In genomic region chr20:13492001-13492480, GRCh38 we compare ENCODE assay signal across 11 cellular contexts.
A peak's percentile ranks its signal among the peaks of the same experiment; 100 is the strongest.
DNase-seq lines count a peak whose midpoint lies in the region; ATAC-seq, FAIRE-seq and TF ChIP-seq lines count a peak whose summit lies in the region.
"Had no signal": no experiment of that assay in that cellular context is flagged by ENCODE, and none has a peak within 500 bp of the region (broad histone marks: within the 10 kb centered on the region; RNA-seq: fewer than 3 reads in every experiment).

No MANE protein-coding gene starts in this region.

- ATAC-seq in HepG2 = no peak
- no peak for ATAC-seq in GM19395 (IDR thresholded peaks at IDR 0.05; ENCODE audit: unreplicated experiment)

- no peak overlapping the region for H3K27ac Mint-ChIP-seq in activated CD4-positive, alpha-beta memory T cell treated with anti-CD3 and anti-CD28 coated beads for 36 hours
- H3K27ac Mint-ChIP-seq: activated T-helper 1 cell treated with anti-CD3 and anti-CD28 coated beads, Interleukin-12 subunit alpha, Interleukin-12 subunit beta, Interleukin-2, Interleukin-4 antibody, amounts not matched to agents 30 ng/mL and 10 ng/mL and 1 ng/mL, durations not matched to agents 14 hours and 24 hours and 36 hours had no signal

- no peak overlapping the region for H3K9ac ChIP-seq in liver (ENCODE audit: low read depth in 1 of 2, low read length in 2 of 2)
- H3K9ac ChIP-seq in HepG2 (ENCODE audit: insufficient read depth, low read depth, low read length) = no peak overlapping the region

- H3K4me3 ChIP-seq in liver (ENCODE audit: low read depth in 1 of 3, low read length in 3 of 3) (no peak overlapping the region), HepG2 (replicated peaks in 1 of 3; ENCODE audit: insufficient read depth in 1 of 3, low read depth in 2 of 3, low read length in 3 of 3) (no peak overlapping the region), mesodermal cell (ENCODE audit: extremely low read depth, insufficient read depth, low read length, poor library complexity, severe bottlenecking) (no peak overlapping the region)

- H3K4me2 ChIP-seq in HepG2 (ENCODE audit: low read depth, low read length) = no peak overlapping the region

- no peaks in the 10 kb centered on the region for H3K9me3 Mint-ChIP-seq in activated CD4-positive, alpha-beta memory T cell treated with anti-CD3 and anti-CD28 coated beads for 36 hours

- H3K27ac ChIP-seq in liver (ENCODE audit: low read depth in 1 of 2, low read length in 2 of 2) (no peak overlapping the region), HepG2 (ENCODE audit: extremely low read length, insufficient read depth, low read length) (no peak overlapping the region), epithelial cell of prostate (peak overlapping the region; percentile 64), mesodermal cell (ENCODE audit: low read depth, low read length, severe bottlenecking) (peak overlapping the region; percentile 60)
- H3K27ac ChIP-seq: C4-2B had no signal

- H3K36me3 Mint-ChIP-seq in activated CD4-positive, alpha-beta memory T cell treated with anti-CD3 and anti-CD28 coated beads for 36 hours = peaks cover 5% of the 10 kb centered on the region

- no peaks in the 10 kb centered on the region for H3K27me3 ChIP-seq in liver (ENCODE audit: control insufficient read depth in 4 of 4, insufficient read depth in 4 of 4, low read length in 3 of 4)
- no peaks in the 10 kb centered on the region for H3K27me3 ChIP-seq in HepG2 (ENCODE audit: control insufficient read depth in 1 of 2, insufficient read depth in 2 of 2, low read length in 2 of 2)

- no peak for TF ChIP-seq EP300 in HepG2 (IDR thresholded peaks at IDR 0.05; ENCODE audit: low read depth in 2 of 2, low read length in 2 of 2)
- no peak for TF ChIP-seq EP300 in HepG2 (CRISPR knock-in tag; IDR thresholded peaks at IDR 0.05; ENCODE audit: borderline replicate concordance)

- H2AFZ ChIP-seq in HepG2 (ENCODE audit: low read length) = no peak overlapping the region

- no peaks in the 10 kb centered on the region for H3K79me2 ChIP-seq in HepG2 (ENCODE audit: insufficient read depth, low read length)

- POLR2A ChIA-PET in HepG2 (lab: Yijun Ruan, JAX) = no interaction called here
- POLR2A ChIA-PET in activated CD4-positive, alpha-beta memory T cell treated with anti-CD3 and anti-CD28 coated beads for 36 hours (lab: Charles Lee) = no interaction called here

- peaks cover 0 to under 1% (median 0%) of the 10 kb centered on the region in 4 donors for H3K9me3 ChIP-seq in liver (ENCODE audit: control insufficient read depth in 4 of 4, low read length in 3 of 4)
- no peaks in the 10 kb centered on the region for H3K9me3 ChIP-seq in HepG2 (ENCODE audit: low read length)
- H3K9me3 ChIP-seq in mesodermal cell (ENCODE audit: control insufficient read depth, low read length) = no peaks in the 10 kb centered on the region

- WGBS in liver = 54% methylated on average over 3 of the region's 3 CpGs
- 80% methylated on average over 3 of the region's 3 CpGs for WGBS in HepG2 (ENCODE audit: low lambda C conversion rate)
- WGBS in mesodermal cell (ENCODE audit: insufficient coverage in 2 of 2), 2 experiments = 80% methylated on average over 1 of the region's 3 CpGs; no CpG with 5 or more reads in 1 of the 2 experiments

- TF ChIP-seq RAD21 in liver (IDR thresholded peaks at IDR 0.05) = peak in 1 of 2 donors; percentile 10
- no peak for TF ChIP-seq RAD21 in HepG2 (CRISPR knock-in tag; IDR thresholded peaks at IDR 0.05)

- intact Hi-C loops in HepG2 (cut with micrococcal nuclease; ENCODE audit: unreplicated experiment) = no loop called here
- intact Hi-C loops in activated CD4-positive, alpha-beta memory T cell treated with anti-CD3 and anti-CD28 coated beads for 36 hours (cut with micrococcal nuclease) = no loop called here

- FAIRE-seq in HepG2 (lab: Jason Lieb, UNC) = no peak

- in situ Hi-C loops in HepG2 (cut with HindIII; ENCODE audit: extremely low pct_ligation_motif_present, low pct_unique_long_range_greater_than_20kb) = no loop called here

- H3K4me1 Mint-ChIP-seq in activated CD4-positive, alpha-beta memory T cell treated with anti-CD3 and anti-CD28 coated beads for 36 hours (ENCODE audit: low read depth) = no peaks in the 10 kb centered on the region

- H3K4me3 Mint-ChIP-seq in activated CD4-positive, alpha-beta memory T cell treated with anti-CD3 and anti-CD28 coated beads for 36 hours = no peak overlapping the region
- H3K4me3 Mint-ChIP-seq: activated T-helper 1 cell treated with anti-CD3 and anti-CD28 coated beads, Interleukin-12 subunit alpha, Interleukin-12 subunit beta, Interleukin-2, Interleukin-4 antibody, amounts not matched to agents 30 ng/mL and 10 ng/mL and 1 ng/mL, durations not matched to agents 14 hours and 24 hours and 36 hours had no signal

- H3K27me3 Mint-ChIP-seq in activated CD4-positive, alpha-beta memory T cell treated with anti-CD3 and anti-CD28 coated beads for 36 hours = no peaks in the 10 kb centered on the region

- TF ChIP-seq POLR2A in HepG2 (IDR thresholded peaks at IDR 0.05; ENCODE audit: insufficient read depth in 1 of 2, low read depth in 2 of 2, low read length in 2 of 2) = no peak

- CTCF ChIA-PET in HepG2 (lab: Yijun Ruan, JAX; ENCODE audit: low intra/inter-chr PET ratio, low total read pairs) = no interaction called here
- CTCF ChIA-PET in activated CD4-positive, alpha-beta memory T cell treated with anti-CD3 and anti-CD28 coated beads for 36 hours (lab: Charles Lee) = interaction anchor here (1.5 kb wide), 1 partner anchor 55 kb away, joined by 4 read pairs; no protein-coding TSS in a partner anchor

- TF ChIP-seq CTCF in liver (IDR thresholded peaks at IDR 0.05; ENCODE audit: low read depth, low read length, missing input control) (no peak), HepG2 (CRISPR knock-in tag; IDR thresholded peaks at IDR 0.05) (no peak)

- H3K4me1 ChIP-seq in liver (ENCODE audit: control insufficient read depth in 4 of 4, insufficient read depth in 4 of 4, low read length in 3 of 4) (no peaks in the 10 kb centered on the region), HepG2 (ENCODE audit: insufficient read depth, low read length) (no peaks in the 10 kb centered on the region), mesodermal cell (ENCODE audit: control insufficient read depth, insufficient read depth, low read length, poor library complexity, severe bottlenecking) (peaks cover 3% of the 10 kb centered on the region)

- H4K20me1 ChIP-seq in HepG2 (ENCODE audit: insufficient read depth, low read length) = no peaks in the 10 kb centered on the region

- DNase-seq in HepG2 (ENCODE audit: low spot score) (no peak), epithelial cell of prostate (ENCODE audit: low read depth, low spot score) (no peak), cortex of kidney (lab: John Stamatoyannopoulos, UW) (no peak), NCI-H2081 (lab: John Stamatoyannopoulos, UW) (no peak)
- DNase-seq in activated CD4-positive, alpha-beta memory T cell treated with anti-CD3 and anti-CD28 coated beads for 36 hours = no peak
- DNase-seq: NCI-H526 treated with DMSO at 0.1 percent for 48 hours had no signal

- H3K36me3 ChIP-seq in liver (ENCODE audit: control insufficient read depth in 4 of 4, insufficient read depth in 3 of 4, low read depth in 1 of 4, low read length in 3 of 4) (no peaks in the 10 kb centered on the region), HepG2 (replicated peaks in 1 of 2; ENCODE audit: control insufficient read depth in 1 of 2, insufficient read depth in 2 of 2, low read length in 2 of 2) (no peaks in the 10 kb centered on the region), mesodermal cell (ENCODE audit: control insufficient read depth, insufficient read depth, low read length) (no peaks in the 10 kb centered on the region)

- no TSS peak for BruUV-seq in HepG2 (replicated peaks; lab: Mats Ljungman, UMichigan)

TF ChIP-seq in liver, 16 proteins besides CTCF, POLR2A, EP300 and RAD21 (continues in another document):
- TF ChIP-seq JUND (IDR thresholded peaks at IDR 0.05) = peak; percentile 55 to 67
- TF ChIP-seq MAX (IDR thresholded peaks at IDR 0.05) = peak; percentile 56
- peak; percentile 25 to 31 for TF ChIP-seq HNF4A (conservative IDR thresholded peaks at IDR 0.05)
- TF ChIP-seq RXRA (IDR thresholded peaks at IDR 0.05) = peak in 1 of 2 donors; percentile 48
- TF ChIP-seq FOXA2 (IDR thresholded peaks at IDR 0.05) = no peak

TF ChIP-seq in HepG2, 621 proteins besides CTCF, POLR2A, EP300 and RAD21 (continues in another document):
- TF ChIP-seq YY1 (IDR thresholded peaks at IDR 0.05; ENCODE audit: insufficient read depth, insufficient replicate concordance, low read depth, low read length) (no peak), ZFP36L1 (CRISPR knock-in tag; IDR thresholded peaks at IDR 0.05) (no peak), ZNF709 (CRISPR knock-in tag; IDR thresholded peaks at IDR 0.05) (no peak), ZBTB8A (CRISPR knock-in tag; IDR thresholded peaks at IDR 0.05; ENCODE audit: borderline replicate concordance, low read depth) (no peak), ZNF747 (CRISPR knock-in tag; IDR thresholded peaks at IDR 0.05; ENCODE audit: borderline replicate concordance) (no peak)
- TF ChIP-seq, protein P1, sequence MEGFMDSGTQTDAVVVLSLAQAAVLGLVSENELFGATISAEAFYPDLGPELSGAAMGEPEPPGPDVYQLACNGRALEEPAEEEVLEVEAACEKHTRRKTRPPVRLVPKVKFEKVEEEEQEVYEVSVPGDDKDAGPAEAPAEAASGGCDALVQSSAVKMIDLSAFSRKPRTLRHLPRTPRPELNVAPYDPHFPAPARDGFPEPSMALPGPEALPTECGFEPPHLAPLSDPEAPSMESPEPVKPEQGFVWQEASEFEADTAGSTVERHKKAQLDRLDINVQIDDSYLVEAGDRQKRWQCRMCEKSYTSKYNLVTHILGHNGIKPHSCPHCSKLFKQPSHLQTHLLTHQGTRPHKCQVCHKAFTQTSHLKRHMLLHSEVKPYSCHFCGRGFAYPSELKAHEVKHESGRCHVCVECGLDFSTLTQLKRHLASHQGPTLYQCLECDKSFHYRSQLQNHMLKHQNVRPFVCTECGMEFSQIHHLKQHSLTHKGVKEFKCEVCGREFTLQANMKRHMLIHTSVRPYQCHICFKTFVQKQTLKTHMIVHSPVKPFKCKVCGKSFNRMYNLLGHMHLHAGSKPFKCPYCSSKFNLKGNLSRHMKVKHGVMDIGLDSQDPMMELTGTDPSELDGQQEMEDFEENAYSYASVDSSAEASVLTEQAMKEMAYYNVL (CRISPR knock-in tag; IDR thresholded peaks at IDR 0.05; ENCODE audit: borderline replicate concordance) = no peak

Comparison
In these comparisons a context has a peak if more than half of its experiments do, and no peak if none do; other contexts are left out.
1. H3K27ac ChIP-seq: peak in epithelial cell of prostate (single experiment) and mesodermal cell (single experiment); none in liver (0 of 2) and HepG2 (single experiment).